ENCODE assay signal across 21 cellular contexts in genomic region chr4:136893638-136894037, GRCh38.
"Had no signal": no experiment of that assay in that cellular context is flagged by ENCODE, and none has a peak within 500 bp of the region (broad histone marks: within the 10 kb centered on the region; RNA-seq: fewer than 3 reads in every experiment).

No MANE protein-coding gene starts in this region.

- H3K27ac ChIP-seq: esophagus squamous epithelium, gastroesophageal sphincter, left ventricle myocardium inferior, lower lobe of right lung, neural progenitor cell, ovary, suprapubic skin, thyroid gland had no signal

- H3K4me2 ChIP-seq: neural progenitor cell had no signal

- H3K36me3 ChIP-seq: esophagus squamous epithelium, gastroesophageal sphincter, left ventricle myocardium inferior, lower lobe of right lung, neural progenitor cell, ovary, suprapubic skin, thyroid gland had no signal

- H3K9ac ChIP-seq: neural progenitor cell had no signal

- H3K4me1 ChIP-seq: esophagus squamous epithelium, gastroesophageal sphincter, left ventricle myocardium inferior, lower lobe of right lung, suprapubic skin, thyroid gland had no signal

- H3K9me3 ChIP-seq: esophagus squamous epithelium, gastroesophageal sphincter, left ventricle myocardium inferior, lower lobe of right lung, ovary, suprapubic skin, thyroid gland had no signal

- DNase-seq: dermis blood vessel endothelial cell; esophagus squamous epithelium; foreskin fibroblast; glutamatergic neuron; immature natural killer cell; kidney; left cardiac atrium; left ventricle myocardium inferior; lower lobe of right lung; midbrain; nucleus accumbens; ovary; right cardiac atrium; small intestine; stimulated activated CD4-positive, alpha-beta T cell treated with anti-CD3 and anti-CD28 coated beads, Interleukin-12 subunit alpha, Interleukin-12 subunit beta, amount 100 ng/mL, for 4 hours; stimulated activated naive CD4-positive, alpha-beta T cell treated with Interleukin-2 at 50 U/mL for 16 hours; thyroid gland had no signal

- ATAC-seq: gastroesophageal sphincter; left cardiac atrium; lower lobe of right lung; natural killer cell treated with Interleukin-12 subunit alpha and Interleukin-12 subunit beta and Interleukin-15 and Interleukin-18, amount 100 ng/mL, for 72 hours; right cardiac atrium had no signal

- H3K27me3 ChIP-seq: esophagus squamous epithelium, gastroesophageal sphincter, neural progenitor cell, ovary, suprapubic skin, thyroid gland had no signal

- H3K4me3 ChIP-seq: esophagus squamous epithelium, gastroesophageal sphincter, left ventricle myocardium inferior, lower lobe of right lung, neural progenitor cell, ovary, suprapubic skin, thyroid gland had no signal

- H2AFZ ChIP-seq: neural progenitor cell had no signal
